In the genomic region with DNA sequence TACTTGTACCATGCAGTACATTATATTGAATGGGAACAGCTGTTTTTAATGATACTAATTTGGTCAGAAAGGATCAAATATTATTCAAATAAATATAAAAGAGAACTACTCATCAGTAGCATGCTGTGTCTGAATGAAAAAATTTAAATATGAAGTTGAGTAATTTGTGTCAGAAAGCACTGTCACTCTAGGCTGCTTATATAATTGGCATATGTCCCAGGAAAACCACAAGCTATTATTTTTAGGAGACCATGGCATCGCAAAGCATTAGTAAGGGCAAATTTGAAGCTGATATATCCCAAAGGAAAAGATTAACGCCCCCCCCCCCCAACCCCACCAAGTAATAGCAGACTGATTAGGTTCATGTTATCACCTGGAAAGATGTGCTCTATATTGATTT, we compare ENCODE assay signal across 20 cellular contexts.
"Had no signal": no experiment of that assay in that cellular context is flagged by ENCODE, and none has a peak within 500 bp of the region (broad histone marks: within the 10 kb centered on the region; RNA-seq: fewer than 3 reads in every experiment).

No MANE protein-coding gene starts in this region.

- H3K27ac Mint-ChIP-seq: mesothelial cell of epicardium; naive B cell; natural killer cell treated with Interleukin-12 subunit alpha and Interleukin-12 subunit beta and Interleukin-15 and Interleukin-18, amount 100 ng/mL, for 72 hours; stimulated activated naive B cell treated with anti-CD40 and anti-IgM and Interleukin-4, amounts not matched to agents 10 μg/mL and 1 μg/mL and 100 μg/mL, for 72 hours; stimulated activated naive CD8-positive, alpha-beta T cell treated with anti-CD3 and anti-CD28 coated beads, Interleukin-15, Interleukin-2, amounts not matched to agents 100 ng/mL and 50 ng/mL, for 24 hours had no signal

- H3K27me3 Mint-ChIP-seq: naive B cell; natural killer cell treated with Interleukin-12 subunit alpha and Interleukin-12 subunit beta and Interleukin-15 and Interleukin-18, amount 100 ng/mL, for 72 hours; stimulated activated naive B cell treated with anti-CD40 and anti-IgM and Interleukin-4, amounts not matched to agents 10 μg/mL and 1 μg/mL and 100 μg/mL, for 72 hours; stimulated activated naive CD8-positive, alpha-beta T cell treated with anti-CD3 and anti-CD28 coated beads, Interleukin-15, Interleukin-2, amounts not matched to agents 100 ng/mL and 50 ng/mL, for 24 hours had no signal

- H3K4me3 Mint-ChIP-seq: mesothelial cell of epicardium; naive B cell; natural killer cell treated with Interleukin-12 subunit alpha and Interleukin-12 subunit beta and Interleukin-15 and Interleukin-18, amount 100 ng/mL, for 72 hours; neural crest cell; stimulated activated naive B cell treated with anti-CD40 and anti-IgM and Interleukin-4, amounts not matched to agents 10 μg/mL and 1 μg/mL and 100 μg/mL, for 72 hours; stimulated activated naive CD8-positive, alpha-beta T cell treated with anti-CD3 and anti-CD28 coated beads, Interleukin-15, Interleukin-2, amounts not matched to agents 100 ng/mL and 50 ng/mL, for 24 hours had no signal

- H3K9me3 Mint-ChIP-seq: natural killer cell treated with Interleukin-12 subunit alpha and Interleukin-12 subunit beta and Interleukin-15 and Interleukin-18, amount 100 ng/mL, for 72 hours; stimulated activated naive B cell treated with anti-CD40 and anti-IgM and Interleukin-4, amounts not matched to agents 10 μg/mL and 1 μg/mL and 100 μg/mL, for 72 hours had no signal

- DNase-seq: dorsolateral prefrontal cortex; effector CD4-positive, alpha-beta T cell; gastrocnemius medialis; head of caudate nucleus; kidney; mesenchymal stem cell; mucosa of descending colon; naive B cell; pancreas; retina; right lobe of liver; small intestine; stimulated activated CD4-positive, alpha-beta T cell treated with anti-CD3 and anti-CD28 coated beads, Interleukin-15, amount 100 ng/mL, for 24 hours; stimulated activated CD4-positive, alpha-beta T cell treated with anti-CD3 and anti-CD28 coated beads, Interleukin-2, amount 100 ng/mL, for 48 hours; stimulated activated naive B cell treated with anti-CD40 and anti-IgM and Interleukin-4, amounts not matched to agents 10 μg/mL and 1 μg/mL and 100 μg/mL, for 72 hours; upper lobe of left lung had no signal

- H3K4me1 Mint-ChIP-seq: mesothelial cell of epicardium; naive B cell; neural crest cell; stimulated activated naive B cell treated with anti-CD40 and anti-IgM and Interleukin-4, amounts not matched to agents 10 μg/mL and 1 μg/mL and 100 μg/mL, for 72 hours had no signal

- H3K36me3 Mint-ChIP-seq: mesothelial cell of epicardium; naive B cell; natural killer cell treated with Interleukin-12 subunit alpha and Interleukin-12 subunit beta and Interleukin-15 and Interleukin-18, amount 100 ng/mL, for 72 hours; stimulated activated naive B cell treated with anti-CD40 and anti-IgM and Interleukin-4, amounts not matched to agents 10 μg/mL and 1 μg/mL and 100 μg/mL, for 72 hours had no signal
